13 cellular contexts compared by ENCODE assay signal in genomic region chr11:93530468-93530826, GRCh38. TPM values are rescaled to one million over a fixed set of nuclear protein-coding genes. Genes with fewer than 3 reads are reported as not detected.
A peak's percentile ranks its signal among the peaks of the same experiment; 100 is the strongest.
DNase-seq lines count a peak whose midpoint lies in the region; ATAC-seq and TF ChIP-seq lines count a peak whose summit lies in the region.
"Had no signal": no experiment of that assay in that cellular context is flagged by ENCODE, and none has a peak within 500 bp of the region (broad histone marks: within the 10 kb centered on the region; RNA-seq: fewer than 3 reads in every experiment).

No MANE protein-coding gene starts in this region.

- H3K27ac ChIP-seq in CD8-positive, alpha-beta memory T cell (ENCODE audit: low read depth, low read length): no peak overlapping the region
- H3K27ac ChIP-seq in PC-3 (ENCODE audit: low read length): no peak overlapping the region
- peak overlapping the region; percentile 71 for H3K27ac ChIP-seq in right cardiac atrium (ENCODE audit: low read length)
- peak overlapping the region in 16 of 21 experiments; percentile 9 to 87 (median 68) for H3K27ac ChIP-seq in skin epidermis

- no peaks in the 10 kb centered on the region for H3K9me3 ChIP-seq in CD8-positive, alpha-beta memory T cell (ENCODE audit: low read length)
- H3K9me3 ChIP-seq in PC-3 (ENCODE audit: low read length): no peaks in the 10 kb centered on the region
- no peaks in the 10 kb centered on the region for H3K9me3 ChIP-seq in right cardiac atrium (ENCODE audit: control insufficient read depth, low read length)
- H3K9me3 ChIP-seq: pancreas had no signal

- no peak overlapping the region for H2AFZ ChIP-seq in PC-3 (ENCODE audit: low read length)

- H3K27me3 ChIP-seq in CD8-positive, alpha-beta memory T cell (ENCODE audit: insufficient read depth, low read length, poor library complexity, severe bottlenecking): no peaks in the 10 kb centered on the region
- H3K27me3 ChIP-seq in PC-3 (ENCODE audit: low read length): no peaks in the 10 kb centered on the region
- no peaks in the 10 kb centered on the region for H3K27me3 ChIP-seq in right cardiac atrium (ENCODE audit: control insufficient read depth, insufficient read depth)
- H3K27me3 ChIP-seq: pancreas had no signal

- H3K4me3 Mint-ChIP-seq in CD8-positive, alpha-beta memory T cell: peak overlapping the region in 2 of 7 donors; percentile 0 to 24

- H3K36me3 ChIP-seq in CD8-positive, alpha-beta memory T cell (ENCODE audit: insufficient read depth, low read length): no peaks in the 10 kb centered on the region
- no peaks in the 10 kb centered on the region for H3K36me3 ChIP-seq in PC-3 (ENCODE audit: low read depth, low read length)
- H3K36me3 ChIP-seq: pancreas had no signal

- DNase-seq in CD8-positive, alpha-beta memory T cell: no peak
- no peak for DNase-seq in PC-3
- DNase-seq in right cardiac atrium: no peak
- no peak for DNase-seq in kidney tubule cell (ENCODE audit: low spot score)
- no peak for DNase-seq in HuH-7.5 (ENCODE audit: low spot score)
- no peak for DNase-seq in amygdala (lab: John Stamatoyannopoulos, UW)
- DNase-seq: activated CD4-positive, alpha-beta T cell treated with anti-CD3 and anti-CD28 coated beads, Interleukin-2, amount 50 U/mL, for 48 hours; erythroblast; MV-4-11; NCI-H510A; pancreas; SHP77 had no signal

- H3K4me1 ChIP-seq in CD8-positive, alpha-beta memory T cell (ENCODE audit: insufficient read depth, low read length): no peaks in the 10 kb centered on the region
- H3K4me1 ChIP-seq in PC-3 (ENCODE audit: insufficient read depth, low read length) (peaks cover 9% of the 10 kb centered on the region), right cardiac atrium (ENCODE audit: control insufficient read depth, insufficient read depth, low read length) (peaks cover 33% of the 10 kb centered on the region)

- peaks cover 0 to 11% of the 10 kb centered on the region in 2 donors for H3K27me3 Mint-ChIP-seq in CD8-positive, alpha-beta memory T cell

- H4K20me1 ChIP-seq in PC-3 (ENCODE audit: low read length): no peaks in the 10 kb centered on the region

- H3K4me3 ChIP-seq in CD8-positive, alpha-beta memory T cell (ENCODE audit: low read length): no peak overlapping the region
- H3K4me3 ChIP-seq in PC-3 (ENCODE audit: low read length) (no peak overlapping the region), right cardiac atrium (ENCODE audit: low read length) (no peak overlapping the region), skin epidermis (no peak overlapping the region)
- H3K4me3 ChIP-seq: pancreas had no signal

- H3K9me3 Mint-ChIP-seq in CD8-positive, alpha-beta memory T cell: no peaks in the 10 kb centered on the region

- no TSS peak for BruUV-seq in PC-3 (replicated peaks; lab: Mats Ljungman, UMichigan)

- H3F3A ChIP-seq in PC-3 (ENCODE audit: low read length, unreplicated experiment): no peaks in the 10 kb centered on the region

- ATAC-seq in PC-3 (no peak), right cardiac atrium (no peak)

- H3K4me2 ChIP-seq in PC-3 (ENCODE audit: low read length): peak overlapping the region; percentile 41; the same call in 1 of the 2 replicates

- H3K36me3 Mint-ChIP-seq in CD8-positive, alpha-beta memory T cell: no peaks in the 10 kb centered on the region

- CTCF ChIA-PET in CD8-positive, alpha-beta memory T cell (lab: Charles Lee): interaction anchor here (0.9 kb wide), 1 partner anchor 9 kb away, joined by 3 read pairs; no protein-coding TSS in a partner anchor
- CTCF ChIA-PET in PC-3 (lab: Charles Lee): interaction anchor here (1.1 kb wide), 1 partner anchor 49 kb away, joined by 3 read pairs; no protein-coding TSS in a partner anchor

- no peaks in the 10 kb centered on the region for H3K9me2 ChIP-seq in PC-3 (replicated peaks; ENCODE audit: low read length)

- no peak for TF ChIP-seq CTCF in PC-3 (conservative IDR thresholded peaks at IDR 0.05; ENCODE audit: low read depth, low read length)

- WGBS in right cardiac atrium: 84% methylated on average over 1 of the region's 1 CpG

- no peaks in the 10 kb centered on the region for H3K79me2 ChIP-seq in PC-3 (ENCODE audit: low read length)

- H3K4me1 Mint-ChIP-seq in CD8-positive, alpha-beta memory T cell: peaks cover 28 to 53% (median 33%) of the 10 kb centered on the region in 3 donors

- POLR2A ChIA-PET in CD8-positive, alpha-beta memory T cell (lab: Charles Lee): no interaction called here
- POLR2A ChIA-PET in PC-3 (lab: Charles Lee; ENCODE audit: unreplicated experiment): no interaction called here

- no peak overlapping the region for H3K9ac ChIP-seq in PC-3 (ENCODE audit: low read length)

- intact Hi-C loops in PC-3 (cut with micrococcal nuclease): no loop called here
- intact Hi-C loops in right cardiac atrium (cut with DNase I): no loop called here

- H3K27ac Mint-ChIP-seq in CD8-positive, alpha-beta memory T cell: peak overlapping the region in 7 of 8 donors; percentile 12 to 81 (median 73)

RNA-seq across cellular contexts. Expression of gene SMCO4, which starts 12.7 kb away (rescaled TPM):
- 10 to 100 TPM in 1 of 2 experiments, 1 to 10 TPM in 1; 8.2 to 10.8 TPM for total RNA-seq in CD8-positive, alpha-beta memory T cell
- 9.0 TPM for polyA plus RNA-seq in CD8-positive, alpha-beta memory T cell
- total RNA-seq in PC-3 (2014; rRNA removed) (23.0 and 34.2 TPM in 2 replicates), right cardiac atrium (10 to 100 TPM; 31.8 to 95.6 (median 59.8) TPM)
- 69.9 TPM for polyA plus RNA-seq in right cardiac atrium

Comparison
In these comparisons a context has a peak if more than half of its experiments do, and no peak if none do; other contexts are left out.
1. H3K27ac ChIP-seq: peak in right cardiac atrium (single experiment) and skin epidermis (16 of 21); none in CD8-positive, alpha-beta memory T cell (single experiment) and PC-3 (single experiment).